In genomic region chr15:23039151-23039916, GRCh38 we compare ENCODE assay signal across 8 cellular contexts. TPM values are rescaled to one million over a fixed set of nuclear protein-coding genes. Genes with fewer than 3 reads are reported as not detected.
DNase-seq lines count a peak whose midpoint lies in the region; ATAC-seq and TF ChIP-seq lines count a peak whose summit lies in the region.

Gene TUBGCP5, minus strand, starts transcription at chr15:23039569. Its CDS starts 26 bp downstream, at chr15:23039543.

- H3K4me1 Mint-ChIP-seq in CD8-positive, alpha-beta T cell (ENCODE audit: low read depth): peaks cover 26% of the 10 kb centered on the region

- H3K4me1 ChIP-seq in CD8-positive, alpha-beta T cell (ENCODE audit: insufficient read depth, low read length): peaks cover 18% of the 10 kb centered on the region
- peaks cover 7 to 15% of the 10 kb centered on the region in 2 donors for H3K4me1 ChIP-seq in duodenal mucosa (ENCODE audit: control insufficient read depth in 1 of 2, insufficient read depth in 2 of 2, low read length in 2 of 2)

- POLR2A ChIA-PET in CD8-positive, alpha-beta T cell (lab: Charles Lee): interaction anchor here (0.9 to 1.6 kb wide), 5 partner anchors 9 to 199 kb away, joined by 3 to 10 read pairs (median 4); no protein-coding TSS in a partner anchor

- intact Hi-C loops in CD8-positive, alpha-beta T cell (cut with DNase I, micrococcal nuclease): loop anchor here (1.0 to 10.0 kb wide), 3 partner anchors 195 to 252 kb away; partner anchors contain the start of genes NIPA1 (in 1 of the 2) and NIPA2 (in 1 of the 2)
- intact Hi-C loops in lower leg skin (cut with DNase I; ENCODE audit: low total_unique reads): no loop called here

- peaks cover 18% of the 10 kb centered on the region for H3K36me3 Mint-ChIP-seq in CD8-positive, alpha-beta T cell

- no peaks in the 10 kb centered on the region for H3K9me3 Mint-ChIP-seq in CD8-positive, alpha-beta T cell

- H3K27me3 Mint-ChIP-seq in CD8-positive, alpha-beta T cell (ENCODE audit: low read depth): no peaks in the 10 kb centered on the region

- H3K9ac ChIP-seq in duodenal mucosa (ENCODE audit: low read depth in 1 of 2, low read length in 2 of 2): peak within 1 kb of the TSS; percentile 80 to 82

- peak; percentile 93 for ATAC-seq in CD8-positive, alpha-beta T cell
- peak; percentile 97 for ATAC-seq in GM19452 (IDR thresholded peaks at IDR 0.05; ENCODE audit: unreplicated experiment)
- ATAC-seq in HG03575 (IDR thresholded peaks at IDR 0.05; ENCODE audit: extremely low read depth, insufficient number of reproducible peaks, low FRiP score, unreplicated experiment): peak; percentile 68

- H3K27me3 ChIP-seq in CD8-positive, alpha-beta T cell (ENCODE audit: insufficient read depth, low read length): no peaks in the 10 kb centered on the region
- H3K27me3 ChIP-seq in duodenal mucosa (ENCODE audit: control insufficient read depth in 1 of 2, insufficient read depth in 2 of 2, low read length in 2 of 2): no peaks in the 10 kb centered on the region

- peak; percentile 88 to 97 (median 94) for DNase-seq in CD8-positive, alpha-beta T cell
- DNase-seq in NCI-H82 (lab: John Stamatoyannopoulos, UW) (peak; percentile 98), lower leg skin (ENCODE audit: low spot score in 2 of 2) (peak; percentile 94 to 99)
- peak; percentile 97 for DNase-seq in activated CD4-positive, alpha-beta T cell treated with anti-CD3 and anti-CD28 coated beads, Interleukin-2, amount 50 U/mL, for 48 hours
- peak; percentile 97 for DNase-seq in stimulated activated CD4-positive, alpha-beta T cell treated with anti-CD3 and anti-CD28 coated beads, Interleukin-4, amount 100 ng/mL, for 4 hours

- WGBS in lower leg skin, 2 donors: 1 to 4% methylated on average over 40 to 61 of the region's 92 CpGs

- H3K27ac ChIP-seq in CD8-positive, alpha-beta T cell (ENCODE audit: low read depth, low read length): peak within 1 kb of the TSS; percentile 79
- peak within 1 kb of the TSS; percentile 58 for H3K27ac ChIP-seq in duodenal mucosa (ENCODE audit: low read depth, low read length)

- peak within 1 kb of the TSS; percentile 65 for H3K4me3 ChIP-seq in CD8-positive, alpha-beta T cell (ENCODE audit: low read depth, low read length)
- H3K4me3 ChIP-seq in duodenal mucosa (ENCODE audit: low read depth in 1 of 2, low read length in 2 of 2) (peak within 1 kb of the TSS; percentile 79 to 88), lower leg skin (ENCODE audit: low read depth, poor library complexity, severe bottlenecking) (peak within 1 kb of the TSS; percentile 61)

- CTCF ChIA-PET in CD8-positive, alpha-beta T cell (lab: Charles Lee): interaction anchor here (1.6 kb wide), 1 partner anchor 9 kb away, joined by 8 read pairs; no protein-coding TSS in a partner anchor

- no peak for TF ChIP-seq POLR2A in lower leg skin (IDR thresholded peaks at IDR 0.05)

- H3K27ac Mint-ChIP-seq in CD8-positive, alpha-beta T cell: peak within 1 kb of the TSS; percentile 94

- no peak for TF ChIP-seq CTCF in CD8-positive, alpha-beta T cell (IDR thresholded peaks at IDR 0.05)
- TF ChIP-seq CTCF in lower leg skin (IDR thresholded peaks at IDR 0.05): no peak

- no peaks in the 10 kb centered on the region for H3K9me3 ChIP-seq in CD8-positive, alpha-beta T cell (ENCODE audit: low read length)
- no peaks in the 10 kb centered on the region for H3K9me3 ChIP-seq in duodenal mucosa (ENCODE audit: control insufficient read depth in 1 of 2, low read length in 2 of 2)

- H3K4me3 Mint-ChIP-seq in CD8-positive, alpha-beta T cell: peak within 1 kb of the TSS; percentile 93

- H3K36me3 ChIP-seq in CD8-positive, alpha-beta T cell (ENCODE audit: insufficient read depth, low read length): peaks cover 5% of the 10 kb centered on the region
- peaks cover 0 to 9% of the 10 kb centered on the region in 2 donors for H3K36me3 ChIP-seq in duodenal mucosa (ENCODE audit: control insufficient read depth in 1 of 2, insufficient read depth in 2 of 2, low read length in 2 of 2)

RNA-seq across cellular contexts. Expression of gene TUBGCP5, which starts in this region (rescaled TPM):
- 10 to 100 TPM; 34.4 to 38.5 TPM for total RNA-seq in CD8-positive, alpha-beta T cell
- 10 to 100 TPM; 11.0 to 21.8 (median 13.6) TPM for total RNA-seq in lower leg skin

Comparison
In these comparisons a context has a peak if more than half of its experiments do, and no peak if none do; other contexts are left out.
1. Peak in every context shown above with its lines: DNase-seq, ATAC-seq, H3K4me3 ChIP-seq and H3K27ac ChIP-seq.